In genomic region chr20:37956099-37956498, GRCh38 we compare ENCODE assay signal across 19 cellular contexts.
DNase-seq lines count a peak whose midpoint lies in the region; ATAC-seq and TF ChIP-seq lines count a peak whose summit lies in the region.
"Had no signal": no experiment of that assay in that cellular context is flagged by ENCODE, and none has a peak within 500 bp of the region (broad histone marks: within the 10 kb centered on the region; RNA-seq: fewer than 3 reads in every experiment).

No MANE protein-coding gene starts in this region.

- DNase-seq in DMS153 treated with DMSO at 0.1 percent for 48 hours (lab: John Stamatoyannopoulos, UW; ENCODE audit: unreplicated experiment) (peak; percentile 44), NCI-H1694 (lab: John Stamatoyannopoulos, UW) (peak; percentile 83), NCI-H774 (lab: John Stamatoyannopoulos, UW) (peak; percentile 71), foreskin fibroblast (peak; percentile 8 to 50), SKM-1 (lab: John Stamatoyannopoulos, UW; ENCODE audit: unreplicated experiment) (no peak), posterior cingulate gyrus (no peak), DMS114 treated with DMSO at 0.1 percent for 48 hours (lab: John Stamatoyannopoulos, UW; ENCODE audit: unreplicated experiment) (no peak)
- no peak for DNase-seq in stimulated activated naive CD8-positive, alpha-beta T cell treated with anti-CD3 and anti-CD28 coated beads, Interleukin-15, amount 100 ng/mL, for 72 hours
- DNase-seq: activated naive CD4-positive, alpha-beta T cell treated with anti-CD3 and anti-CD28 coated beads, Interleukin-2, amount 50 U/mL, for 16 hours; brain microvascular endothelial cell; effector CD4-positive, alpha-beta T cell; MG63; NCI-H526 treated with DMSO at 0.1 percent for 48 hours; RPMI8226; T-helper 2 cell; transverse colon had no signal

- no peak overlapping the region for H3K27ac Mint-ChIP-seq in stimulated activated naive CD8-positive, alpha-beta T cell treated with anti-CD3 and anti-CD28 coated beads, Interleukin-15, amount 100 ng/mL, for 72 hours
- H3K27ac Mint-ChIP-seq: stimulated activated effector memory CD8-positive, alpha-beta T cell treated with anti-CD3 and anti-CD28 coated beads, Interleukin-12 subunit alpha, Interleukin-12 subunit beta, amount 100 ng/mL, for 72 hours had no signal

- no peak overlapping the region for H3K4me3 Mint-ChIP-seq in stimulated activated naive CD8-positive, alpha-beta T cell treated with anti-CD3 and anti-CD28 coated beads, Interleukin-15, amount 100 ng/mL, for 72 hours
- H3K4me3 Mint-ChIP-seq: stimulated activated effector memory CD8-positive, alpha-beta T cell treated with anti-CD3 and anti-CD28 coated beads, Interleukin-12 subunit alpha, Interleukin-12 subunit beta, amount 100 ng/mL, for 72 hours had no signal

- H3K9me3 Mint-ChIP-seq in stimulated activated naive CD8-positive, alpha-beta T cell treated with anti-CD3 and anti-CD28 coated beads, Interleukin-15, amount 100 ng/mL, for 72 hours = no peaks in the 10 kb centered on the region
- H3K9me3 Mint-ChIP-seq: stimulated activated effector memory CD8-positive, alpha-beta T cell treated with anti-CD3 and anti-CD28 coated beads, Interleukin-12 subunit alpha, Interleukin-12 subunit beta, amount 100 ng/mL, for 72 hours had no signal

- no peak for TF ChIP-seq CTCF in foreskin fibroblast (IDR thresholded peaks at IDR 0.05; ENCODE audit: low read depth, low read length)

- no peak overlapping the region for H3K4me3 ChIP-seq in foreskin fibroblast (ENCODE audit: low read depth in 1 of 2, low read length in 2 of 2)
- H3K4me3 ChIP-seq: BLaER1 treated with 17β-estradiol and CSF1 and Interleukin-3, amounts not matched to agents 10 nM and 100 nM; MG63; smooth muscle cell; transverse colon had no signal

- ATAC-seq in stimulated activated naive CD8-positive, alpha-beta T cell treated with anti-CD3 and anti-CD28 coated beads, Interleukin-15, amount 100 ng/mL, for 72 hours = no peak
- ATAC-seq: stimulated activated effector memory CD8-positive, alpha-beta T cell treated with anti-CD3 and anti-CD28 coated beads, Interleukin-12 subunit alpha, Interleukin-12 subunit beta, amount 100 ng/mL, for 72 hours had no signal

- H3K27me3 Mint-ChIP-seq in stimulated activated naive CD8-positive, alpha-beta T cell treated with anti-CD3 and anti-CD28 coated beads, Interleukin-15, amount 100 ng/mL, for 72 hours = peaks cover 6% of the 10 kb centered on the region

- intact Hi-C loops in posterior cingulate gyrus (cut with DNase I) = no loop called here

- no peaks in the 10 kb centered on the region for H3K4me1 Mint-ChIP-seq in stimulated activated naive CD8-positive, alpha-beta T cell treated with anti-CD3 and anti-CD28 coated beads, Interleukin-15, amount 100 ng/mL, for 72 hours
- H3K4me1 Mint-ChIP-seq: stimulated activated effector memory CD8-positive, alpha-beta T cell treated with anti-CD3 and anti-CD28 coated beads, Interleukin-12 subunit alpha, Interleukin-12 subunit beta, amount 100 ng/mL, for 72 hours had no signal

Comparison
In these comparisons a context has a peak if more than half of its experiments do, and no peak if none do; other contexts are left out.
1. DNase-seq: peak in DMS153 treated with DMSO at 0.1 percent for 48 hours (single experiment), NCI-H1694 (single experiment), NCI-H774 (single experiment) and foreskin fibroblast (2 of 2); none in SKM-1 (single experiment), stimulated activated naive CD8-positive, alpha-beta T cell treated with anti-CD3 and anti-CD28 coated beads, Interleukin-15, amount 100 ng/mL, for 72 hours (0 of 2), posterior cingulate gyrus (0 of 10) and DMS114 treated with DMSO at 0.1 percent for 48 hours (single experiment).